Comparison of ENCODE assay signal across 9 cellular contexts in genomic region chr1:98870959-98871903, GRCh38.
DNase-seq lines count a peak whose midpoint lies in the region; ATAC-seq and TF ChIP-seq lines count a peak whose summit lies in the region.
"Had no signal": no experiment of that assay in that cellular context is flagged by ENCODE, and none has a peak within 500 bp of the region (broad histone marks: within the 10 kb centered on the region; RNA-seq: fewer than 3 reads in every experiment).

No MANE protein-coding gene starts in this region.

- H4K20me1 ChIP-seq in BLaER1 treated with 17β-estradiol and CSF1 and Interleukin-3, amounts not matched to agents 10 nM and 100 nM = no peaks in the 10 kb centered on the region; a peak in 1 of 22 replicates

- H3K9me3 Mint-ChIP-seq in T-helper 2 cell treated with Interferon-gamma antibody and Interleukin-4, amounts not matched to agents 5 μg/mL and 100 μg/mL, for 36 hours = peaks cover 49% of the 10 kb centered on the region

- peak overlapping the region; percentile 11 to 55 (median 30); a peak in 13 of 20 replicates for H3K4me3 ChIP-seq in BLaER1 treated with 17β-estradiol and CSF1 and Interleukin-3, amounts not matched to agents 10 nM and 100 nM

- H3K27ac ChIP-seq in BLaER1 treated with 17β-estradiol and CSF1 and Interleukin-3, amounts not matched to agents 10 nM and 100 nM = peak overlapping the region; percentile 31 to 90 (median 81); a peak in 20 of 22 replicates
- H3K27ac ChIP-seq in foreskin keratinocyte = no peak overlapping the region

- H3K27me3 ChIP-seq in BLaER1 treated with 17β-estradiol and CSF1 and Interleukin-3, amounts not matched to agents 10 nM and 100 nM = no peaks in the 10 kb centered on the region
- H3K27me3 ChIP-seq in foreskin keratinocyte = no peaks in the 10 kb centered on the region

- peak overlapping the region; percentile 92 for H3K27ac Mint-ChIP-seq in T-helper 2 cell treated with Interferon-gamma antibody and Interleukin-4, amounts not matched to agents 5 μg/mL and 100 μg/mL, for 36 hours
- H3K27ac Mint-ChIP-seq: brain had no signal

- H3K4me1 ChIP-seq in BLaER1 treated with 17β-estradiol and CSF1 and Interleukin-3, amounts not matched to agents 10 nM and 100 nM = peaks cover 14 to 23% (median 18%) of the 10 kb centered on the region in 10 experiments
- H3K4me1 ChIP-seq in foreskin keratinocyte = no peaks in the 10 kb centered on the region

- peak overlapping the region; percentile 75 for H3K4me3 Mint-ChIP-seq in T-helper 2 cell treated with Interferon-gamma antibody and Interleukin-4, amounts not matched to agents 5 μg/mL and 100 μg/mL, for 36 hours
- H3K4me3 Mint-ChIP-seq: brain had no signal

- H3K4me1 Mint-ChIP-seq in T-helper 2 cell treated with Interferon-gamma antibody and Interleukin-4, amounts not matched to agents 5 μg/mL and 100 μg/mL, for 36 hours (ENCODE audit: low read depth) = peaks cover 20% of the 10 kb centered on the region
- H3K4me1 Mint-ChIP-seq: brain had no signal

- H3K4me2 ChIP-seq in BLaER1 treated with 17β-estradiol and CSF1 and Interleukin-3, amounts not matched to agents 10 nM and 100 nM = peak overlapping the region; percentile 58 to 95 (median 84)

- DNase-seq in T-helper 2 cell treated with Interferon-gamma antibody and Interleukin-4, amounts not matched to agents 5 μg/mL and 100 μg/mL, for 36 hours (ENCODE audit: low spot score) = peak; percentile 36
- DNase-seq in NCI-H446 treated with DMSO at 0.1 percent for 48 hours (lab: John Stamatoyannopoulos, UW) = no peak
- DNase-seq in foreskin keratinocyte = no peak
- DNase-seq in SIG-M5 (lab: John Stamatoyannopoulos, UW) = no peak

- no peaks in the 10 kb centered on the region for H3K36me3 ChIP-seq in BLaER1 treated with 17β-estradiol and CSF1 and Interleukin-3, amounts not matched to agents 10 nM and 100 nM

- peaks cover 23% of the 10 kb centered on the region for H3K36me3 Mint-ChIP-seq in T-helper 2 cell treated with Interferon-gamma antibody and Interleukin-4, amounts not matched to agents 5 μg/mL and 100 μg/mL, for 36 hours (ENCODE audit: low read depth)
- H3K36me3 Mint-ChIP-seq: brain had no signal

- no peak for TF ChIP-seq CTCF in foreskin keratinocyte (conservative IDR thresholded peaks at IDR 0.05)

- peak overlapping the region in 9 of 11 experiments; percentile 41 to 68 (median 56); a peak in 16 of 22 replicates for H3K9ac ChIP-seq in BLaER1 treated with 17β-estradiol and CSF1 and Interleukin-3, amounts not matched to agents 10 nM and 100 nM

- H3K9me3 ChIP-seq in BLaER1 treated with 17β-estradiol and CSF1 and Interleukin-3, amounts not matched to agents 10 nM and 100 nM (replicated peaks in 1 of 11) = peaks cover 15 to 29% (median 18%) of the 10 kb centered on the region in 11 experiments

- ATAC-seq in GM19372 (IDR thresholded peaks at IDR 0.05; ENCODE audit: low read depth, unreplicated experiment) = peak; percentile 95
- peak; percentile 99 for ATAC-seq in HG03196 (IDR thresholded peaks at IDR 0.05; ENCODE audit: unreplicated experiment)
- ATAC-seq in esophagus mucosa = peak; percentile 58
- no peak for ATAC-seq in foreskin keratinocyte

- no peaks in the 10 kb centered on the region for H3K27me3 Mint-ChIP-seq in T-helper 2 cell treated with Interferon-gamma antibody and Interleukin-4, amounts not matched to agents 5 μg/mL and 100 μg/mL, for 36 hours (ENCODE audit: low read depth)
- H3K27me3 Mint-ChIP-seq: brain had no signal
